ENCODE assay signal across 1 cellular context in the genomic region with DNA sequence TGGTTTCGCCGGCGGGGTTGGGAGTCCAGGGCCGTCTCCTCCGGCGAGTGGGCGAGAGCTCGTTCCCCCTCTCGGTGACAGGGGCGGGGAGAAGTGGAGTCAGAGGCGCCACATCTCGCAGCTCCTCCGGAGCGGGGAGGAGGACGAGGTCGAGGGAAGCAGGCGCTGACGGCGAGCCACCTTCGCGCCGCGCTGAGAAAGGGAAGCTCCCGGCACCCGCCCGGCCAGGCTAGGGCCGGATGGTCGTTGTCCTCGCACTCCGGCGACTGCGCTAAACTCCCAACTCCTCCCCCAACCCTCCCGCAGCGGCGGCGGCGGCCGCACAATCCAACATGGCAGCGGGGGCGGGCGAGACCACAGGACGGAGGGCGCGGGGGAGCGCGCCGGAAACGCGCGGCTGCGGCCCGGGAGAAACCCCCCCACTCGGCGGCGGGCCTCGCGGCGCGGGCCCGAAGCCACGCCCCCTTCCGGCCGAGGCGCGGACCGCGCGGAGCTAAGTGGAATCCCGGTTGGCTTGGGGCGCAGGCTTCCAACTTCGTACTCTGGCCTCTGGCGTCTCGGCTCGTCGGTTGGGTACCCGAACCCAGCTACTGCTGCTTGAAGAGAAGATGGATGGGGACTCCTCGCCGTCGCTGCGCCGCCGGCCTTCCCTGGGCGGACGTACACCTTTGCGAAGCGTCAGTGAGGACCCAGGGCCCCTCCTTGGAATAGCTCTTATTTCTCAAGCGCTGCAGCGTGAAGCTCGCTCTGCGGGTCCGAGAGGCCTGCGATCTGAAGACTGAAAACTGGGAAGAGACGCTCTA.
TF ChIP-seq lines count a peak whose summit lies in the region.

A gene (minus strand): TSS at position 270 of the 803 bp plus-strand sequence. CDS start 269 bp downstream, at position 1.

TF ChIP-seq in HepG2, 621 proteins besides CTCF, POLR2A, EP300 and RAD21 (continued from another document and continues in another):
- TF ChIP-seq, protein P1, sequence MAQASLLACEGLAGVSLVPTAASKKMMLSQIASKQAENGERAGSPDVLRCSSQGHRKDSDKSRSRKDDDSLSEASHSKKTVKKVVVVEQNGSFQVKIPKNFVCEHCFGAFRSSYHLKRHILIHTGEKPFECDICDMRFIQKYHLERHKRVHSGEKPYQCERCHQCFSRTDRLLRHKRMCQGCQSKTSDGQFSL (CRISPR knock-in tag; IDR thresholded peaks at IDR 0.05) = peak; percentile 99
- peak; percentile 3; the same call in 1 of the 2 replicates for TF ChIP-seq NFKBIZ (CRISPR knock-in tag; IDR thresholded peaks at IDR 0.05)
- no peak for TF ChIP-seq ZNF652 (CRISPR knock-in tag; IDR thresholded peaks at IDR 0.05; ENCODE audit: borderline replicate concordance, low read depth)
- peak; percentile 36 for TF ChIP-seq CCAR2 (optimal IDR thresholded peaks at IDR 0.05; ENCODE audit: low read depth, low read length)
- peak; percentile 55; the same call in 1 of the 2 replicates for TF ChIP-seq ZSCAN20 (CRISPR knock-in tag; IDR thresholded peaks at IDR 0.05; ENCODE audit: borderline replicate concordance)
- TF ChIP-seq ZNF720 (CRISPR knock-in tag; IDR thresholded peaks at IDR 0.05) = no peak
- TF ChIP-seq ZNF878 (CRISPR knock-in tag; IDR thresholded peaks at IDR 0.05) = 0 out of 2 replicates have a peak, but pooled peaks have one; percentile 9
- no peak; the same call in 1 of the 2 replicates for TF ChIP-seq NFIC (IDR thresholded peaks at IDR 0.05; ENCODE audit: low read length)
- TF ChIP-seq JARID2 (CRISPR knock-in tag; IDR thresholded peaks at IDR 0.05; ENCODE audit: insufficient replicate concordance) = no peak
- TF ChIP-seq TBL1XR1 (IDR thresholded peaks at IDR 0.05; ENCODE audit: borderline replicate concordance, low read length, partially characterized antibody) = peak; percentile 26
- TF ChIP-seq MAZ (IDR thresholded peaks at IDR 0.05; ENCODE audit: borderline replicate concordance, low read depth, low read length) = peak; percentile 87; the same call in 1 of the 2 replicates
- TF ChIP-seq MAZ (CRISPR knock-in tag; IDR thresholded peaks at IDR 0.05; ENCODE audit: low read depth) = peak; percentile 85
- TF ChIP-seq ZNF17 (CRISPR knock-in tag; IDR thresholded peaks at IDR 0.05) = no peak
- TF ChIP-seq, protein P2, sequence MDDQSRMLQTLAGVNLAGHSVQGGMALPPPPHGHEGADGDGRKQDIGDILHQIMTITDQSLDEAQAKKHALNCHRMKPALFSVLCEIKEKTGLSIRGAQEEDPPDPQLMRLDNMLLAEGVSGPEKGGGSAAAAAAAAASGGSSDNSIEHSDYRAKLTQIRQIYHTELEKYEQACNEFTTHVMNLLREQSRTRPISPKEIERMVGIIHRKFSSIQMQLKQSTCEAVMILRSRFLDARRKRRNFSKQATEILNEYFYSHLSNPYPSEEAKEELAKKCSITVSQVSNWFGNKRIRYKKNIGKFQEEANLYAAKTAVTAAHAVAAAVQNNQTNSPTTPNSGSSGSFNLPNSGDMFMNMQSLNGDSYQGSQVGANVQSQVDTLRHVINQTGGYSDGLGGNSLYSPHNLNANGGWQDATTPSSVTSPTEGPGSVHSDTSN (CRISPR knock-in tag; IDR thresholded peaks at IDR 0.05; ENCODE audit: borderline replicate concordance) = no peak
- TF ChIP-seq, protein P3, sequence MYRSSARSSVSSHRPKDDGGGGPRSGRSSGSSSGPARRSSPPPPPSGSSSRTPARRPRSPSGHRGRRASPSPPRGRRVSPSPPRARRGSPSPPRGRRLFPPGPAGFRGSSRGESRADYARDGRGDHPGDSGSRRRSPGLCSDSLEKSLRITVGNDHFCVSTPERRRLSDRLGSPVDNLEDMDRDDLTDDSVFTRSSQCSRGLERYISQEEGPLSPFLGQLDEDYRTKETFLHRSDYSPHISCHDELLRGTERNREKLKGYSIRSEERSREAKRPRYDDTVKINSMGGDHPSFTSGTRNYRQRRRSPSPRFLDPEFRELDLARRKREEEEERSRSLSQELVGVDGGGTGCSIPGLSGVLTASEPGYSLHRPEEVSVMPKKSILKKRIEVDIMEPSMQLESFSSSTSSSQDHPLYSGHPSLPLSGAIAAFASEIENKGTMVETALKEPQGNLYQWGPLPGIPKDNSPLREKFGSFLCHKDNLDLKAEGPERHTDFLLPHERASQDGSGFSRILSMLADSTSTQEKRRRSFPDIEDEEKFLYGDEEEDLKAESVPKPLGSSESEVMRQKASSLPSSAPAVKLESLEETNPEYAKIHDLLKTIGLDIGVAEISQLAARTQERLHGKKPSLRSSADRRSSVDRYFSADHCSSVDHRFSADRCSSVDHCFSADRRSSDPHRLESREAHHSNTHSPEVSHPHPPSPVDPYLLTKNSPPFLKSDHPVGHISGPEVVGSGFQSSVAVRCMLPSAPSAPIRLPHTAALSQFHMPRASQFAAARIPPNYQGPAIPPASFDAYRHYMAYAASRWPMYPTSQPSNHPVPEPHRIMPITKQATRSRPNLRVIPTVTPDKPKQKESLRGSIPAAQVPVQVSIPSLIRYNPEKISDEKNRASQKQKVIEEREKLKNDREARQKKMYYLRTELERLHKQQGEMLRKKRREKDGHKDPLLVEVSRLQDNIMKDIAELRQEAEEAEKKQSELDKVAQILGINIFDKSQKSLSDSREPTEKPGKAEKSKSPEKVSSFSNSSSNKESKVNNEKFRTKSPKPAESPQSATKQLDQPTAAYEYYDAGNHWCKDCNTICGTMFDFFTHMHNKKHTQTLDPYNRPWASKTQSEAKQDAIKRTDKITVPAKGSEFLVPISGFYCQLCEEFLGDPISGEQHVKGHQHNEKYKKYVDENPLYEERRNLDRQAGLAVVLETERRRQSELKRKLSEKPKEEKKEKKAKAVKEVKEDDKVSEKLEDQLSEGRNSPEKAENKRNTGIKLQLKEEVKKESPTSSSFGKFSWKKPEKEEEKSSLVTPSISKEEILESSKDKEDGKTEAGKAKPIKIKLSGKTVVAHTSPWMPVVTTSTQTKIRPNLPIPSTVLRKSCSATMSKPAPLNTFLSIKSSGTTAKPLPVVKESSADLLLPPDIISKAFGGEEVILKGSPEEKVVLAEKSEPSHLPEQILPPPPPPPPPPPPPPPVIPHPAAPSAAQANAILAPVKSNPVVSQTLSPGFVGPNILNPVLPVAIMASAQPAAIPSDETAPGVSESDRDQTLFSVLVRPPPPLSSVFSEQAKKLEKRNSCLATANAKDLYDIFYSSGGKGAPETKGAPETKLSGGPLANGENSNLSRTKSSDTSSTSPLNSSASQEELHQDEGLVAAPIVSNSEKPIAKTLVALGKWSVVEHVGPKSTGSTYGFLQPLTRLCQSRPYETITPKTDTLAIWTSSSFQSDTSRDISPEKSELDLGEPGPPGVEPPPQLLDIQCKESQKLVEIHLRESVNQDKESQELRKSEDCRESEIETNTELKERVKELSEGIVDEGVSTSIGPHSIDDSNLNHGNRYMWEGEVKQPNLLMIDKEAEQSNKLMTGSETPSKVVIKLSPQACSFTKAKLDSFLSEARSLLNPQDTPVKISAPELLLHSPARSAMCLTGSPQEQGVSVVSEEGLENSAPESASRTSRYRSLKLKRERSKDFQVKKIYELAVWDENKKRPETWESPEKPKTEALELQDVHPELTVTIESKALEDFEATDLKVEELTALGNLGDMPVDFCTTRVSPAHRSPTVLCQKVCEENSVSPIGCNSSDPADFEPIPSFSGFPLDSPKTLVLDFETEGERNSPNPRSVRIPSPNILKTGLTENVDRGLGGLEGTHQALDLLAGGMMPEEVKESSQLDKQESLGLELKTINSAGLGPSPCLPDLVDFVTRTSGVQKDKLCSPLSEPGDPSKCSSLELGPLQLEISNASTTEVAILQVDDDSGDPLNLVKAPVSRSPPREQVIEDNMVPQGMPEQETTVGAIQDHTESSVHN (CRISPR knock-in tag; IDR thresholded peaks at IDR 0.05) = no peak
- TF ChIP-seq CEBPG (CRISPR knock-in tag; IDR thresholded peaks at IDR 0.05) = no peak
- TF ChIP-seq BRD4 (CRISPR knock-in tag; IDR thresholded peaks at IDR 0.05) = peak; percentile 80; the same call in 1 of the 2 replicates
- TF ChIP-seq, protein P4, sequence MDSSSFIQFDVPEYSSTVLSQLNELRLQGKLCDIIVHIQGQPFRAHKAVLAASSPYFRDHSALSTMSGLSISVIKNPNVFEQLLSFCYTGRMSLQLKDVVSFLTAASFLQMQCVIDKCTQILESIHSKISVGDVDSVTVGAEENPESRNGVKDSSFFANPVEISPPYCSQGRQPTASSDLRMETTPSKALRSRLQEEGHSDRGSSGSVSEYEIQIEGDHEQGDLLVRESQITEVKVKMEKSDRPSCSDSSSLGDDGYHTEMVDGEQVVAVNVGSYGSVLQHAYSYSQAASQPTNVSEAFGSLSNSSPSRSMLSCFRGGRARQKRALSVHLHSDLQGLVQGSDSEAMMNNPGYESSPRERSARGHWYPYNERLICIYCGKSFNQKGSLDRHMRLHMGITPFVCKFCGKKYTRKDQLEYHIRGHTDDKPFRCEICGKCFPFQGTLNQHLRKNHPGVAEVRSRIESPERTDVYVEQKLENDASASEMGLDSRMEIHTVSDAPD (CRISPR knock-in tag; IDR thresholded peaks at IDR 0.05) = no peak
- TF ChIP-seq, protein P5, sequence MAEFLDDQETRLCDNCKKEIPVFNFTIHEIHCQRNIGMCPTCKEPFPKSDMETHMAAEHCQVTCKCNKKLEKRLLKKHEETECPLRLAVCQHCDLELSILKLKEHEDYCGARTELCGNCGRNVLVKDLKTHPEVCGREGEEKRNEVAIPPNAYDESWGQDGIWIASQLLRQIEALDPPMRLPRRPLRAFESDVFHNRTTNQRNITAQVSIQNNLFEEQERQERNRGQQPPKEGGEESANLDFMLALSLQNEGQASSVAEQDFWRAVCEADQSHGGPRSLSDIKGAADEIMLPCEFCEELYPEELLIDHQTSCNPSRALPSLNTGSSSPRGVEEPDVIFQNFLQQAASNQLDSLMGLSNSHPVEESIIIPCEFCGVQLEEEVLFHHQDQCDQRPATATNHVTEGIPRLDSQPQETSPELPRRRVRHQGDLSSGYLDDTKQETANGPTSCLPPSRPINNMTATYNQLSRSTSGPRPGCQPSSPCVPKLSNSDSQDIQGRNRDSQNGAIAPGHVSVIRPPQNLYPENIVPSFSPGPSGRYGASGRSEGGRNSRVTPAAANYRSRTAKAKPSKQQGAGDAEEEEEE (CRISPR knock-in tag; IDR thresholded peaks at IDR 0.05; ENCODE audit: borderline replicate concordance) = 0 out of 2 replicates have a peak, but pooled peaks have one; percentile 52
- no peak for TF ChIP-seq CBX2 (IDR thresholded peaks at IDR 0.05; ENCODE audit: low read depth, low read length)
- peak; percentile 77; the same call in 1 of the 2 replicates for TF ChIP-seq CBX2 (CRISPR knock-in tag; IDR thresholded peaks at IDR 0.05; ENCODE audit: low read depth)
- no peak for TF ChIP-seq NR2F2 (IDR thresholded peaks at IDR 0.05; ENCODE audit: borderline replicate concordance, low read depth)
- TF ChIP-seq, protein P6, sequence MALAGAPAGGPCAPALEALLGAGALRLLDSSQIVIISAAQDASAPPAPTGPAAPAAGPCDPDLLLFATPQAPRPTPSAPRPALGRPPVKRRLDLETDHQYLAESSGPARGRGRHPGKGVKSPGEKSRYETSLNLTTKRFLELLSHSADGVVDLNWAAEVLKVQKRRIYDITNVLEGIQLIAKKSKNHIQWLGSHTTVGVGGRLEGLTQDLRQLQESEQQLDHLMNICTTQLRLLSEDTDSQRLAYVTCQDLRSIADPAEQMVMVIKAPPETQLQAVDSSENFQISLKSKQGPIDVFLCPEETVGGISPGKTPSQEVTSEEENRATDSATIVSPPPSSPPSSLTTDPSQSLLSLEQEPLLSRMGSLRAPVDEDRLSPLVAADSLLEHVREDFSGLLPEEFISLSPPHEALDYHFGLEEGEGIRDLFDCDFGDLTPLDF (CRISPR knock-in tag; IDR thresholded peaks at IDR 0.05) = peak; percentile 52; the same call in 1 of the 2 replicates
- 0 out of 2 replicates have a peak, but pooled peaks have one; percentile 20 for TF ChIP-seq NCOA1 (CRISPR knock-in tag; IDR thresholded peaks at IDR 0.05)
- no peak for TF ChIP-seq ZNF550 (CRISPR knock-in tag; IDR thresholded peaks at IDR 0.05; ENCODE audit: borderline replicate concordance)
- TF ChIP-seq ZNF564 (CRISPR knock-in tag; IDR thresholded peaks at IDR 0.05) = peak; percentile 89
- TF ChIP-seq GTF2F1 (IDR thresholded peaks at IDR 0.05; ENCODE audit: low read length) = no peak
- TF ChIP-seq MIER3 (CRISPR knock-in tag; IDR thresholded peaks at IDR 0.05; ENCODE audit: borderline replicate concordance) = no peak
- peak; percentile 71; the same call in 1 of the 2 replicates for TF ChIP-seq MEIS2 (CRISPR knock-in tag; IDR thresholded peaks at IDR 0.05)
- no peak for TF ChIP-seq ZNF282 (IDR thresholded peaks at IDR 0.05; ENCODE audit: partially characterized antibody)
- no peak for TF ChIP-seq MED13 (CRISPR knock-in tag; IDR thresholded peaks at IDR 0.05)
- peak; percentile 73 for TF ChIP-seq SALL2 (CRISPR knock-in tag; IDR thresholded peaks at IDR 0.05)
- no peak for TF ChIP-seq NBN (conservative IDR thresholded peaks at IDR 0.05)
- TF ChIP-seq ZNF460 (CRISPR knock-in tag; IDR thresholded peaks at IDR 0.05; ENCODE audit: borderline replicate concordance) = no peak; the same call in 1 of the 2 replicates
- TF ChIP-seq, protein P7, sequence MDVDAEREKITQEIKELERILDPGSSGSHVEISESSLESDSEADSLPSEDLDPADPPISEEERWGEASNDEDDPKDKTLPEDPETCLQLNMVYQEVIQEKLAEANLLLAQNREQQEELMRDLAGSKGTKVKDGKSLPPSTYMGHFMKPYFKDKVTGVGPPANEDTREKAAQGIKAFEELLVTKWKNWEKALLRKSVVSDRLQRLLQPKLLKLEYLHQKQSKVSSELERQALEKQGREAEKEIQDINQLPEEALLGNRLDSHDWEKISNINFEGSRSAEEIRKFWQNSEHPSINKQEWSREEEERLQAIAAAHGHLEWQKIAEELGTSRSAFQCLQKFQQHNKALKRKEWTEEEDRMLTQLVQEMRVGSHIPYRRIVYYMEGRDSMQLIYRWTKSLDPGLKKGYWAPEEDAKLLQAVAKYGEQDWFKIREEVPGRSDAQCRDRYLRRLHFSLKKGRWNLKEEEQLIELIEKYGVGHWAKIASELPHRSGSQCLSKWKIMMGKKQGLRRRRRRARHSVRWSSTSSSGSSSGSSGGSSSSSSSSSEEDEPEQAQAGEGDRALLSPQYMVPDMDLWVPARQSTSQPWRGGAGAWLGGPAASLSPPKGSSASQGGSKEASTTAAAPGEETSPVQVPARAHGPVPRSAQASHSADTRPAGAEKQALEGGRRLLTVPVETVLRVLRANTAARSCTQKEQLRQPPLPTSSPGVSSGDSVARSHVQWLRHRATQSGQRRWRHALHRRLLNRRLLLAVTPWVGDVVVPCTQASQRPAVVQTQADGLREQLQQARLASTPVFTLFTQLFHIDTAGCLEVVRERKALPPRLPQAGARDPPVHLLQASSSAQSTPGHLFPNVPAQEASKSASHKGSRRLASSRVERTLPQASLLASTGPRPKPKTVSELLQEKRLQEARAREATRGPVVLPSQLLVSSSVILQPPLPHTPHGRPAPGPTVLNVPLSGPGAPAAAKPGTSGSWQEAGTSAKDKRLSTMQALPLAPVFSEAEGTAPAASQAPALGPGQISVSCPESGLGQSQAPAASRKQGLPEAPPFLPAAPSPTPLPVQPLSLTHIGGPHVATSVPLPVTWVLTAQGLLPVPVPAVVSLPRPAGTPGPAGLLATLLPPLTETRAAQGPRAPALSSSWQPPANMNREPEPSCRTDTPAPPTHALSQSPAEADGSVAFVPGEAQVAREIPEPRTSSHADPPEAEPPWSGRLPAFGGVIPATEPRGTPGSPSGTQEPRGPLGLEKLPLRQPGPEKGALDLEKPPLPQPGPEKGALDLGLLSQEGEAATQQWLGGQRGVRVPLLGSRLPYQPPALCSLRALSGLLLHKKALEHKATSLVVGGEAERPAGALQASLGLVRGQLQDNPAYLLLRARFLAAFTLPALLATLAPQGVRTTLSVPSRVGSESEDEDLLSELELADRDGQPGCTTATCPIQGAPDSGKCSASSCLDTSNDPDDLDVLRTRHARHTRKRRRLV (CRISPR knock-in tag; IDR thresholded peaks at IDR 0.05) = no peak
- peak; percentile 94 for TF ChIP-seq ZNF501 (CRISPR knock-in tag; IDR thresholded peaks at IDR 0.05)
- TF ChIP-seq PCBP2 (optimal IDR thresholded peaks at IDR 0.05; ENCODE audit: low read depth, low read length, poor library complexity, severe bottlenecking) = no peak
- no peak for TF ChIP-seq ZFP36L2 (CRISPR knock-in tag; IDR thresholded peaks at IDR 0.05)
- peak; percentile 88; the same call in 1 of the 2 replicates for TF ChIP-seq REL (CRISPR knock-in tag; conservative IDR thresholded peaks at IDR 0.05)
